Comparison of ENCODE assay signal across 2 cellular contexts in genomic region chr1:12071892-12072291, GRCh38.
TF ChIP-seq lines count a peak whose summit lies in the region.

No MANE protein-coding gene starts in this region.

TF ChIP-seq in WTC11, 78 proteins besides CTCF, POLR2A, EP300 and RAD21:
- TF ChIP-seq CDX4 (CRISPR knock-in tag; IDR thresholded peaks at IDR 0.05; ENCODE audit: borderline replicate concordance) (no peak), E2F1 (CRISPR knock-in tag; IDR thresholded peaks at IDR 0.05) (no peak), GRHL2 (CRISPR knock-in tag; IDR thresholded peaks at IDR 0.05; ENCODE audit: insufficient replicate concordance, severe bottlenecking) (no peak), ZNF512 (CRISPR knock-in tag; IDR thresholded peaks at IDR 0.05; ENCODE audit: borderline replicate concordance) (no peak), NFE2L1 (CRISPR knock-in tag; IDR thresholded peaks at IDR 0.05) (no peak), NR1H2 (CRISPR knock-in tag; IDR thresholded peaks at IDR 0.05) (no peak), MLX (CRISPR knock-in tag; IDR thresholded peaks at IDR 0.05) (no peak)
TF ChIP-seq in WTC11: peak in this region for 0.

TF ChIP-seq in K562, 482 proteins besides CTCF, POLR2A, EP300 and RAD21 (continued from another document):
- no peak for TF ChIP-seq HMBOX1 (IDR thresholded peaks at IDR 0.05)
- peak; percentile 26 for TF ChIP-seq PHF20 (IDR thresholded peaks at IDR 0.05; ENCODE audit: partially characterized antibody)
- peak in 1 of 2 experiments; percentile 45; a peak in 1 of 4 replicates for TF ChIP-seq RCOR1 (IDR thresholded peaks at IDR 0.05; ENCODE audit: borderline replicate concordance in 1 of 2, low read depth in 2 of 2, low read length in 2 of 2)
- TF ChIP-seq BCOR (IDR thresholded peaks at IDR 0.05): peak; percentile 94
- TF ChIP-seq HDAC2 (IDR thresholded peaks at IDR 0.05): peak; percentile 55; the same call in 1 of the 2 replicates
- TF ChIP-seq CHD4 (IDR thresholded peaks at IDR 0.05; ENCODE audit: insufficient read depth, insufficient replicate concordance, low read depth, low read length, poor library complexity, severe bottlenecking): peak; percentile 63
- peak in 1 of 2 experiments; percentile 84; a peak in 3 of 4 replicates for TF ChIP-seq KDM1A (IDR thresholded peaks at IDR 0.05)
- TF ChIP-seq ELF1 (tag; IDR thresholded peaks at IDR 0.05): no peak
- no peak for TF ChIP-seq SRSF7 (optimal IDR thresholded peaks at IDR 0.05; ENCODE audit: low read depth, low read length)
- TF ChIP-seq ADNP (tag; IDR thresholded peaks at IDR 0.05): peak; percentile 67; the same call in 1 of the 2 replicates
- TF ChIP-seq RBM25 (IDR thresholded peaks at IDR 0.05; ENCODE audit: low read depth, low read length, severe bottlenecking): peak; percentile 89
- peak; percentile 83; the same call in 1 of the 2 replicates for TF ChIP-seq CBX1 (IDR thresholded peaks at IDR 0.05; ENCODE audit: low read depth)
- peak in 1 of 2 experiments; percentile 54; a peak in 2 of 4 replicates for TF ChIP-seq HDAC1 (IDR thresholded peaks at IDR 0.05)
